In the genomic region with DNA sequence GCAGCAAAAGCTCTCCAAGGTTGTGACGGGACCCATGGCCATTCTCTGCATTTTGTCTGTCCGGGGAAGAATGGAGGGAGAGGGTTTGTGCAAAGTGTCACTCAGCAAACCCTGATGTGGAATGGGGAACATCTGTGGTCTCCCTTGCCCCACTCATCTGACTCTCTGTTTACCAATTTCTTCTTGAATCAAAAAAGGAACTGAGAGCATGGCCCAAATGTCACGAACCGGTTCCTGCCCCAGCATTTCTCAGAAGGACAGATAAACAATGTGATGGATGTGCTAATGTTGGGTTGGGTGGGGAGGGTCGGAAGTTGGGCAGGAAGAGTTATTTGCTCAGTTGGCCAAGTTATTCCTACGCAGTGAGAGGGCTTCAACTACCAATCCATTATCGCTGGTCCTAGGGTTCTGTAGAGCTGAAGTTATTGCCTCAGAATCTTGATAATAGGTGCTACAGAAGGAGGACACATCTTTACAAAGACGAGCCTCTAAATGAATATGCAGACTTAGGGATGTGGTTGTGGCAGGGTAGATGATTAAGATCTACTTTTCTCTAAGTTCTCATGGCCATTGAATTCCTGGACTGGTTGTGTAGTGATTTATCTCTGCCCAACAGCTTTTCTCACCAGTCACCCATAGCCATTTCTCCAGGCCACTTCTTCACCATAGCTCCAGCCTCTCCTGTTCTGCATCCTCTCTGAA, we compare ENCODE assay signal across 10 cellular contexts. TPM values are rescaled to one million over a fixed set of nuclear protein-coding genes. Genes with fewer than 3 reads are reported as not detected.
DNase-seq lines count a peak whose midpoint lies in the region; ATAC-seq, FAIRE-seq and TF ChIP-seq lines count a peak whose summit lies in the region.
"Had no signal": no experiment of that assay in that cellular context is flagged by ENCODE, and none has a peak within 500 bp of the region (broad histone marks: within the 10 kb centered on the region; RNA-seq: fewer than 3 reads in every experiment).

No MANE protein-coding gene starts in this region.

- no TSS peak for BruUV-seq in HepG2 (replicated peaks; lab: Mats Ljungman, UMichigan)

- no peaks in the 10 kb centered on the region for H3K36me3 Mint-ChIP-seq in T-helper 17 cell (ENCODE audit: low read depth)
- no peaks in the 10 kb centered on the region for H3K36me3 Mint-ChIP-seq in activated naive CD4-positive, alpha-beta T cell treated with anti-CD3 and anti-CD28 coated beads, Interleukin-2, amount 10 ng/mL, durations not matched to agents 7 days and 5 days

- DNase-seq in HepG2 (ENCODE audit: low spot score) (no peak), T-helper 17 cell (no peak), right lobe of liver (no peak), NCI-H1930 (lab: John Stamatoyannopoulos, UW) (no peak)
- no peak for DNase-seq in activated naive CD4-positive, alpha-beta T cell treated with anti-CD3 and anti-CD28 coated beads, Interleukin-2, amount 10 ng/mL, durations not matched to agents 7 days and 5 days
- DNase-seq in activated naive CD4-positive, alpha-beta T cell treated with Interleukin-2 at 50 U/mL for 16 hours, result no peak
- DNase-seq: cortex of kidney had no signal

- POLR2A ChIA-PET in HepG2 (lab: Yijun Ruan, JAX), result no interaction called here

- H3K27ac Mint-ChIP-seq in T-helper 17 cell, result peak overlapping the region; percentile 74
- no peak overlapping the region for H3K27ac Mint-ChIP-seq in activated naive CD4-positive, alpha-beta T cell treated with anti-CD3 and anti-CD28 coated beads, Interleukin-2, amount 10 ng/mL, durations not matched to agents 7 days and 5 days

- H3K9me3 Mint-ChIP-seq in activated naive CD4-positive, alpha-beta T cell treated with anti-CD3 and anti-CD28 coated beads, Interleukin-2, amount 10 ng/mL, durations not matched to agents 7 days and 5 days, result no peaks in the 10 kb centered on the region
- H3K9me3 Mint-ChIP-seq: neural crest cell had no signal

- H3K4me2 ChIP-seq in HepG2 (ENCODE audit: low read depth, low read length), result no peak overlapping the region

- ATAC-seq in HepG2, result no peak
- ATAC-seq in T-helper 17 cell, result no peak
- peak; percentile 31 to 52 (median 38) for ATAC-seq in right lobe of liver
- ATAC-seq in HG02970 (IDR thresholded peaks at IDR 0.05; ENCODE audit: low FRiP score, unreplicated experiment), result no peak

- H3K27me3 ChIP-seq in liver (ENCODE audit: control insufficient read depth in 4 of 4, insufficient read depth in 4 of 4, low read length in 3 of 4), result no peaks in the 10 kb centered on the region
- H3K27me3 ChIP-seq in HepG2 (ENCODE audit: control insufficient read depth in 1 of 2, insufficient read depth in 2 of 2, low read length in 2 of 2), result no peaks in the 10 kb centered on the region; a peak in 2 of 5 replicates
- H3K27me3 ChIP-seq in right lobe of liver, result no peaks in the 10 kb centered on the region

- WGBS in liver, result 72% methylated on average over 8 of the region's 8 CpGs
- WGBS in HepG2 (ENCODE audit: low lambda C conversion rate), result 13% methylated on average over 6 of the region's 8 CpGs
- WGBS in right lobe of liver (ENCODE audit: insufficient coverage, low coverage, low lambda C conversion rate, missing lambda C conversion rate), result 54% methylated on average over 6 of the region's 8 CpGs

- H3K27me3 Mint-ChIP-seq in T-helper 17 cell, result peaks cover 9% of the 10 kb centered on the region
- H3K27me3 Mint-ChIP-seq in activated naive CD4-positive, alpha-beta T cell treated with anti-CD3 and anti-CD28 coated beads, Interleukin-2, amount 10 ng/mL, durations not matched to agents 7 days and 5 days, result peaks cover 34% of the 10 kb centered on the region

- FAIRE-seq in HepG2 (lab: Jason Lieb, UNC), result no peak

- no peak for TF ChIP-seq EP300 in HepG2 (IDR thresholded peaks at IDR 0.05; ENCODE audit: low read depth in 2 of 2, low read length in 2 of 2)
- TF ChIP-seq EP300 in HepG2 (CRISPR knock-in tag; IDR thresholded peaks at IDR 0.05; ENCODE audit: borderline replicate concordance), result no peak

- H3K4me1 ChIP-seq in liver (ENCODE audit: control insufficient read depth in 4 of 4, insufficient read depth in 4 of 4, low read length in 3 of 4) (no peaks in the 10 kb centered on the region), HepG2 (ENCODE audit: insufficient read depth, low read length) (no peaks in the 10 kb centered on the region), right lobe of liver (no peaks in the 10 kb centered on the region)

- TF ChIP-seq RAD21 in liver (IDR thresholded peaks at IDR 0.05), result peak in 1 of 2 donors; percentile 16
- TF ChIP-seq RAD21 in HepG2 (CRISPR knock-in tag; IDR thresholded peaks at IDR 0.05), result no peak

- H3K27ac ChIP-seq in liver (ENCODE audit: low read depth in 1 of 2, low read length in 2 of 2) (peak overlapping the region in 1 of 2 donors; percentile 12), HepG2 (ENCODE audit: extremely low read length, insufficient read depth, low read length) (no peak overlapping the region), right lobe of liver (peak overlapping the region in 2 of 3 donors; percentile 31 to 48)

- in situ Hi-C loops in HepG2 (cut with HindIII; ENCODE audit: extremely low pct_ligation_motif_present, low pct_unique_long_range_greater_than_20kb), result loop anchor here (10.0 kb wide), 1 partner anchor 95 kb away; no protein-coding TSS in a partner anchor

- intact Hi-C loops in HepG2 (cut with micrococcal nuclease; ENCODE audit: unreplicated experiment), result loop anchor here (10.0 kb wide), 1 partner anchor 175 kb away; no protein-coding TSS in a partner anchor
- intact Hi-C loops in right lobe of liver (cut with DNase I), result loop anchor here in 1 of 2 donors (10.0 kb wide), 1 partner anchor 255 kb away; no protein-coding TSS in a partner anchor

- H3K4me3 ChIP-seq in liver (ENCODE audit: low read depth in 1 of 3, low read length in 3 of 3), result no peak overlapping the region
- H3K4me3 ChIP-seq in HepG2 (replicated peaks in 1 of 3; ENCODE audit: insufficient read depth in 1 of 3, low read depth in 2 of 3, low read length in 3 of 3), result no peak overlapping the region
- no peak overlapping the region for H3K4me3 ChIP-seq in right lobe of liver

- H3K4me1 Mint-ChIP-seq in T-helper 17 cell, result peaks cover 22% of the 10 kb centered on the region
- H3K4me1 Mint-ChIP-seq in activated naive CD4-positive, alpha-beta T cell treated with anti-CD3 and anti-CD28 coated beads, Interleukin-2, amount 10 ng/mL, durations not matched to agents 7 days and 5 days, result peaks cover 47% of the 10 kb centered on the region

- H2AFZ ChIP-seq in HepG2 (ENCODE audit: low read length), result no peak overlapping the region

- no peaks in the 10 kb centered on the region for H4K20me1 ChIP-seq in HepG2 (ENCODE audit: insufficient read depth, low read length)

- H3K79me2 ChIP-seq in HepG2 (ENCODE audit: insufficient read depth, low read length), result no peaks in the 10 kb centered on the region

- H3K4me3 Mint-ChIP-seq in T-helper 17 cell, result no peak overlapping the region
- no peak overlapping the region for H3K4me3 Mint-ChIP-seq in activated naive CD4-positive, alpha-beta T cell treated with anti-CD3 and anti-CD28 coated beads, Interleukin-2, amount 10 ng/mL, durations not matched to agents 7 days and 5 days
- H3K4me3 Mint-ChIP-seq: neural crest cell had no signal

- no peak for TF ChIP-seq CTCF in liver (IDR thresholded peaks at IDR 0.05; ENCODE audit: low read depth, low read length, missing input control)
- TF ChIP-seq CTCF in HepG2 (CRISPR knock-in tag; IDR thresholded peaks at IDR 0.05), result no peak
- TF ChIP-seq CTCF in right lobe of liver (IDR thresholded peaks at IDR 0.05), result no peak

- no peak for TF ChIP-seq POLR2A in HepG2 (IDR thresholded peaks at IDR 0.05; ENCODE audit: insufficient read depth in 1 of 2, low read depth in 2 of 2, low read length in 2 of 2)
- TF ChIP-seq POLR2A in right lobe of liver (IDR thresholded peaks at IDR 0.05), result no peak

- H3K9ac ChIP-seq in liver (ENCODE audit: low read depth in 1 of 2, low read length in 2 of 2) (no peak overlapping the region), HepG2 (ENCODE audit: insufficient read depth, low read depth, low read length) (no peak overlapping the region)

- H3K9me3 ChIP-seq in liver (ENCODE audit: control insufficient read depth in 4 of 4, low read length in 3 of 4) (no peaks in the 10 kb centered on the region), HepG2 (ENCODE audit: low read length) (no peaks in the 10 kb centered on the region), T-helper 17 cell (ENCODE audit: control insufficient read depth, low read length, poor library complexity, severe bottlenecking) (no peaks in the 10 kb centered on the region), right lobe of liver (no peaks in the 10 kb centered on the region)

- CTCF ChIA-PET in HepG2 (lab: Yijun Ruan, JAX; ENCODE audit: low intra/inter-chr PET ratio, low total read pairs), result no interaction called here
- CTCF ChIA-PET in activated naive CD4-positive, alpha-beta T cell treated with anti-CD3 and anti-CD28 coated beads, Interleukin-2, amount 10 ng/mL, durations not matched to agents 7 days and 5 days (lab: Charles Lee), result interaction anchor here (0.8 to 6.9 kb wide), 11 partner anchors 8 to 514 kb away, joined by 3 to 71 read pairs (median 5); a partner anchor contains a TSS

- H3K36me3 ChIP-seq in liver (ENCODE audit: control insufficient read depth in 4 of 4, insufficient read depth in 3 of 4, low read depth in 1 of 4, low read length in 3 of 4) (no peaks in the 10 kb centered on the region), HepG2 (replicated peaks in 1 of 2; ENCODE audit: control insufficient read depth in 1 of 2, insufficient read depth in 2 of 2, low read length in 2 of 2) (no peaks in the 10 kb centered on the region), right lobe of liver (no peaks in the 10 kb centered on the region)

RNA-seq across cellular contexts. Expression of a gene that starts 9.6 kb away (rescaled TPM):
- total RNA-seq in liver, result 10 to 100 TPM; 14.9 to 18.2 TPM
- 10 to 100 TPM in 1 of 2 donors, 1 to 10 TPM in 1; 7.9 to 10.1 TPM for polyA plus RNA-seq in liver
- 36.7 and 38.9 TPM in 2 replicates for total RNA-seq in HepG2 (2016; rRNA removed; fragmentation: Illumina TruSeq; extraction: Trizol)
- total RNA-seq in HepG2 (2016; cell fraction: cytosol; rRNA removed; fragmentation: Illumina TruSeq; extraction: Trizol; ENCODE audit: low read depth), result 14.3 and 14.5 TPM in 2 replicates
- 35.6 and 46.0 TPM in 2 replicates for total RNA-seq in HepG2 (2016; cell fraction: insoluble cytoplasmic fraction; rRNA removed; fragmentation: Illumina TruSeq; extraction: Trizol)
- total RNA-seq in HepG2 (2016; cell fraction: membrane; rRNA removed; fragmentation: Illumina TruSeq; extraction: Trizol), result 26.7 and 28.3 TPM in 2 replicates
- 21.1 and 25.5 TPM in 2 replicates for total RNA-seq in HepG2 (2016; cell fraction: nucleus; rRNA removed; fragmentation: Illumina TruSeq; extraction: Trizol)
- polyA plus RNA-seq in HepG2 (2011; rRNA removed), result 33.8 and 37.1 TPM in 2 replicates
- 24.9 and 28.8 TPM in 2 replicates for polyA plus RNA-seq in HepG2 (2011; cell fraction: cytosol; rRNA removed)
- polyA plus RNA-seq in HepG2 (2011; cell fraction: nucleus; rRNA removed), result 31.1 and 32.0 TPM in 2 replicates
- polyA plus RNA-seq in HepG2 (2012), result 27.3 and 33.7 TPM in 2 replicates
- polyA plus RNA-seq in HepG2 (2016; cell fraction: cytosol; fragmentation: Illumina TruSeq; extraction: Trizol; ENCODE audit: low read depth), result 15.2 and 18.8 TPM in 2 replicates
- 43.1 and 44.3 TPM in 2 replicates for polyA plus RNA-seq in HepG2 (2016; cell fraction: insoluble cytoplasmic fraction; fragmentation: Illumina TruSeq; extraction: Trizol; ENCODE audit: low read depth)
- polyA plus RNA-seq in HepG2 (2016; cell fraction: membrane; fragmentation: Illumina TruSeq; extraction: Trizol; ENCODE audit: low read depth), result 25.1 and 26.7 TPM in 2 replicates
- 36.8 and 39.4 TPM in 2 replicates for polyA plus RNA-seq in HepG2 (2016; cell fraction: nucleus; fragmentation: Illumina TruSeq; extraction: Trizol; ENCODE audit: insufficient read depth, low read depth)
- polyA minus RNA-seq in HepG2 (2011; rRNA and poly(A)+ RNA removed; ENCODE audit: low replicate concordance), result 15.3 and 23.4 TPM in 2 replicates
- polyA minus RNA-seq in HepG2 (2011; cell fraction: cytosol; rRNA and poly(A)+ RNA removed), result 9.5 and 11.6 TPM in 2 replicates
- 16.8 and 16.9 TPM in 2 replicates for polyA minus RNA-seq in HepG2 (2011; cell fraction: nucleus; rRNA and poly(A)+ RNA removed)
- 10 to 100 TPM; 17.2 to 24.8 TPM for total RNA-seq in T-helper 17 cell
- total RNA-seq in right lobe of liver, result 1 to 10 TPM; 4.0 to 7.1 (median 4.7) TPM

RNA-seq across cellular contexts. Expression of a gene that starts 18.7 kb away (rescaled TPM):
- total RNA-seq in liver (1 to 10 TPM in 1 of 2 donors, under 1 TPM in 1; 0.33 to 2.9 TPM), HepG2 (2016; rRNA removed; fragmentation: Illumina TruSeq; extraction: Trizol) (0.11 TPM in 1 of 2 replicates, not detected in the other), T-helper 17 cell (under 1 TPM; 0.16 to 0.60 TPM), right lobe of liver (under 1 TPM; 0.14 to 0.99 (median 0.37) TPM)
- polyA plus RNA-seq in liver (under 1 TPM; 0.38 to 0.76 TPM), HepG2 (2011; rRNA removed) (0.03 and 0.08 TPM in 2 replicates)
- total RNA-seq in HepG2 (2016; cell fraction: cytosol; rRNA removed; fragmentation: Illumina TruSeq; extraction: Trizol; ENCODE audit: low read depth), result not detected in 2 replicates
- total RNA-seq in HepG2 (2016; cell fraction: insoluble cytoplasmic fraction; rRNA removed; fragmentation: Illumina TruSeq; extraction: Trizol), result 0.13 and 0.18 TPM in 2 replicates
- total RNA-seq in HepG2 (2016; cell fraction: membrane; rRNA removed; fragmentation: Illumina TruSeq; extraction: Trizol), result 0.12 and 0.14 TPM in 2 replicates
- 0.19 TPM in 1 of 2 replicates, not detected in the other for total RNA-seq in HepG2 (2016; cell fraction: nucleus; rRNA removed; fragmentation: Illumina TruSeq; extraction: Trizol)
- polyA plus RNA-seq in HepG2 (2011; cell fraction: cytosol; rRNA removed), result 0.08 TPM in 1 of 2 replicates, not detected in the other
- 0.10 TPM in 1 of 2 replicates, not detected in the other for polyA plus RNA-seq in HepG2 (2011; cell fraction: nucleus; rRNA removed)
- 0.07 TPM in 1 of 2 replicates, not detected in the other for polyA plus RNA-seq in HepG2 (2012)
- 0.06 and 0.07 TPM in 2 replicates for polyA plus RNA-seq in HepG2 (2016; cell fraction: cytosol; fragmentation: Illumina TruSeq; extraction: Trizol; ENCODE audit: low read depth)
- 0.11 and 0.14 TPM in 2 replicates for polyA plus RNA-seq in HepG2 (2016; cell fraction: insoluble cytoplasmic fraction; fragmentation: Illumina TruSeq; extraction: Trizol; ENCODE audit: low read depth)
- polyA plus RNA-seq in HepG2 (2016; cell fraction: membrane; fragmentation: Illumina TruSeq; extraction: Trizol; ENCODE audit: low read depth), result 0.19 TPM in 1 of 2 replicates, not detected in the other
- 0.23 TPM in 1 of 2 replicates, not detected in the other for polyA plus RNA-seq in HepG2 (2016; cell fraction: nucleus; fragmentation: Illumina TruSeq; extraction: Trizol; ENCODE audit: insufficient read depth, low read depth)
- 0.14 TPM in 1 of 2 replicates, not detected in the other for polyA minus RNA-seq in HepG2 (2011; rRNA and poly(A)+ RNA removed; ENCODE audit: low replicate concordance)
- not detected in 2 replicates for polyA minus RNA-seq in HepG2 (2011; cell fraction: cytosol; rRNA and poly(A)+ RNA removed)
- 0.26 TPM in 1 of 2 replicates, not detected in the other for polyA minus RNA-seq in HepG2 (2011; cell fraction: nucleus; rRNA and poly(A)+ RNA removed)

RNA-seq across cellular contexts. Expression of a gene that starts 26.1 kb away (rescaled TPM):
- 10 to 100 TPM; 16.5 to 22.5 TPM for total RNA-seq in liver
- polyA plus RNA-seq in liver, result 10 to 100 TPM; 10.0 to 10.3 TPM
- 10.5 and 13.2 TPM in 2 replicates for total RNA-seq in HepG2 (2016; rRNA removed; fragmentation: Illumina TruSeq; extraction: Trizol)
- 1.8 TPM in 2 replicates for total RNA-seq in HepG2 (2016; cell fraction: cytosol; rRNA removed; fragmentation: Illumina TruSeq; extraction: Trizol; ENCODE audit: low read depth)
- total RNA-seq in HepG2 (2016; cell fraction: insoluble cytoplasmic fraction; rRNA removed; fragmentation: Illumina TruSeq; extraction: Trizol), result 9.5 and 13.6 TPM in 2 replicates
- 3.0 and 3.7 TPM in 2 replicates for total RNA-seq in HepG2 (2016; cell fraction: membrane; rRNA removed; fragmentation: Illumina TruSeq; extraction: Trizol)
- 17.5 and 19.5 TPM in 2 replicates for total RNA-seq in HepG2 (2016; cell fraction: nucleus; rRNA removed; fragmentation: Illumina TruSeq; extraction: Trizol)
- 12.9 and 14.5 TPM in 2 replicates for polyA plus RNA-seq in HepG2 (2011; rRNA removed)
- 7.9 and 12.5 TPM in 2 replicates for polyA plus RNA-seq in HepG2 (2011; cell fraction: cytosol; rRNA removed)
- polyA plus RNA-seq in HepG2 (2011; cell fraction: nucleus; rRNA removed), result 3.8 and 5.4 TPM in 2 replicates
- polyA plus RNA-seq in HepG2 (2012), result 12.0 and 12.6 TPM in 2 replicates
- 0.79 and 0.95 TPM in 2 replicates for polyA plus RNA-seq in HepG2 (2016; cell fraction: cytosol; fragmentation: Illumina TruSeq; extraction: Trizol; ENCODE audit: low read depth)
- 8.2 and 8.6 TPM in 2 replicates for polyA plus RNA-seq in HepG2 (2016; cell fraction: insoluble cytoplasmic fraction; fragmentation: Illumina TruSeq; extraction: Trizol; ENCODE audit: low read depth)
- 1.6 and 2.6 TPM in 2 replicates for polyA plus RNA-seq in HepG2 (2016; cell fraction: membrane; fragmentation: Illumina TruSeq; extraction: Trizol; ENCODE audit: low read depth)
- polyA plus RNA-seq in HepG2 (2016; cell fraction: nucleus; fragmentation: Illumina TruSeq; extraction: Trizol; ENCODE audit: insufficient read depth, low read depth), result 15.9 and 18.8 TPM in 2 replicates
- 16.3 and 37.0 TPM in 2 replicates for polyA minus RNA-seq in HepG2 (2011; rRNA and poly(A)+ RNA removed; ENCODE audit: low replicate concordance)
- polyA minus RNA-seq in HepG2 (2011; cell fraction: cytosol; rRNA and poly(A)+ RNA removed), result 11.0 and 13.5 TPM in 2 replicates
- 26.9 and 31.3 TPM in 2 replicates for polyA minus RNA-seq in HepG2 (2011; cell fraction: nucleus; rRNA and poly(A)+ RNA removed)
- total RNA-seq in T-helper 17 cell, result 10 to 100 TPM; 17.0 to 18.6 TPM
- 10 to 100 TPM; 16.5 to 24.4 (median 20.4) TPM for total RNA-seq in right lobe of liver

RNA-seq across cellular contexts. Expression of a gene that starts 33.0 kb away (rescaled TPM):
- total RNA-seq in liver (1 to 10 TPM in 1 of 2 donors, under 1 TPM in 1; 0.33 to 3.3 TPM), HepG2 (2016; rRNA removed; fragmentation: Illumina TruSeq; extraction: Trizol) (not detected in 2 replicates), T-helper 17 cell (1 to 10 TPM in 1 of 2 donors, not detected in 1; 3.5 TPM), right lobe of liver (under 1 TPM in 1 of 6 experiments, not detected in 5; 0.20 TPM)
- polyA plus RNA-seq in liver (under 1 TPM; 0.06 to 0.25 TPM), HepG2 (2011; rRNA removed) (not detected in 2 replicates)
- total RNA-seq in HepG2 (2016; cell fraction: cytosol; rRNA removed; fragmentation: Illumina TruSeq; extraction: Trizol; ENCODE audit: low read depth), result not detected in 2 replicates
- total RNA-seq in HepG2 (2016; cell fraction: insoluble cytoplasmic fraction; rRNA removed; fragmentation: Illumina TruSeq; extraction: Trizol), result 0.06 TPM in 1 of 2 replicates, not detected in the other
- total RNA-seq in HepG2 (2016; cell fraction: membrane; rRNA removed; fragmentation: Illumina TruSeq; extraction: Trizol), result 0.15 TPM in 1 of 2 replicates, not detected in the other
- total RNA-seq in HepG2 (2016; cell fraction: nucleus; rRNA removed; fragmentation: Illumina TruSeq; extraction: Trizol), result not detected in 2 replicates
- 0.04 and 0.09 TPM in 2 replicates for polyA plus RNA-seq in HepG2 (2011; cell fraction: cytosol; rRNA removed)
- not detected in 2 replicates for polyA plus RNA-seq in HepG2 (2011; cell fraction: nucleus; rRNA removed)
- not detected in 2 replicates for polyA plus RNA-seq in HepG2 (2012)
- not detected in 2 replicates for polyA plus RNA-seq in HepG2 (2016; cell fraction: cytosol; fragmentation: Illumina TruSeq; extraction: Trizol; ENCODE audit: low read depth)
- not detected in 2 replicates for polyA plus RNA-seq in HepG2 (2016; cell fraction: insoluble cytoplasmic fraction; fragmentation: Illumina TruSeq; extraction: Trizol; ENCODE audit: low read depth)
- polyA plus RNA-seq in HepG2 (2016; cell fraction: membrane; fragmentation: Illumina TruSeq; extraction: Trizol; ENCODE audit: low read depth), result not detected in 2 replicates
- not detected in 2 replicates for polyA plus RNA-seq in HepG2 (2016; cell fraction: nucleus; fragmentation: Illumina TruSeq; extraction: Trizol; ENCODE audit: insufficient read depth, low read depth)
- 0.19 TPM in 1 of 2 replicates, not detected in the other for polyA minus RNA-seq in HepG2 (2011; rRNA and poly(A)+ RNA removed; ENCODE audit: low replicate concordance)
- not detected in 2 replicates for polyA minus RNA-seq in HepG2 (2011; cell fraction: cytosol; rRNA and poly(A)+ RNA removed)
- polyA minus RNA-seq in HepG2 (2011; cell fraction: nucleus; rRNA and poly(A)+ RNA removed), result not detected in 2 replicates
- total RNA-seq: neural crest cell had no signal

Comparison
In these comparisons a context has a peak if more than half of its experiments do, and no peak if none do; other contexts are left out.
1. ATAC-seq: peak in right lobe of liver (4 of 4); none in HepG2 (single experiment), T-helper 17 cell (single experiment) and HG02970 (single experiment).